Comparison of ENCODE assay signal across 16 cellular contexts in genomic region chr13:44128522-44128921, GRCh38.
DNase-seq lines count a peak whose midpoint lies in the region; ATAC-seq and TF ChIP-seq lines count a peak whose summit lies in the region.
"Had no signal": no experiment of that assay in that cellular context is flagged by ENCODE, and none has a peak within 500 bp of the region (broad histone marks: within the 10 kb centered on the region; RNA-seq: fewer than 3 reads in every experiment).

No MANE protein-coding gene starts in this region.

- dilution Hi-C loops in IMR-90 (cut with HindIII; ENCODE audit: low sequenced_read_pairs, unreplicated experiment): no loop called here

- in situ Hi-C loops in IMR-90 (cut with MboI; ENCODE audit: low sequenced_read_pairs): no loop called here

- ATAC-seq in IMR-90 (ENCODE audit: low read depth): peak; percentile 57
- no peak for ATAC-seq in stimulated activated naive CD8-positive, alpha-beta T cell treated with anti-CD3 and anti-CD28 coated beads, Interleukin-15, Interleukin-2, amounts not matched to agents 100 U/mL and 50 U/mL, for 24 hours
- ATAC-seq: activated naive CD4-positive, alpha-beta T cell treated with anti-CD3 and anti-CD28 coated beads, Interleukin-2, amount 50 U/mL, for 72 hours had no signal

- no peak overlapping the region for H3K4me3 Mint-ChIP-seq in type B pancreatic cell
- H3K4me3 Mint-ChIP-seq: activated CD4-positive, alpha-beta T cell treated with anti-CD3 and anti-CD28 coated beads, Interleukin-2, amount 10 ng/mL, durations not matched to agents 24 days and 14 days had no signal

- no CpG with 5 or more reads among the region's 7 CpGs for WGBS in IMR-90 (ENCODE audit: extremely low coverage in 2 of 2, insufficient read length in 1 of 2), 2 experiments
- WGBS in esophagus muscularis mucosa: 55% methylated on average over 7 of the region's 7 CpGs

- TF ChIP-seq CTCF in AG04450 (IDR thresholded peaks at IDR 0.05; ENCODE audit: low read depth, low read length) (peak; percentile 18; the same call in 1 of the 2 replicates), IMR-90 (conservative IDR thresholded peaks at IDR 0.05; ENCODE audit: low read depth, low read length) (no peak), esophagus muscularis mucosa (IDR thresholded peaks at IDR 0.05) (peak in 2 of 3 experiments; percentile 27 to 44), type B pancreatic cell (conservative IDR thresholded peaks at IDR 0.05) (no peak)

- no peak overlapping the region for H4K5ac ChIP-seq in IMR-90 (ENCODE audit: low read depth, low read length)

- H2BK120ac ChIP-seq in IMR-90 (ENCODE audit: low read depth, low read length): no peak overlapping the region

- H3K9me1 ChIP-seq in IMR-90 (ENCODE audit: insufficient read depth, low read length): peaks cover 24% of the 10 kb centered on the region

- POLR2A ChIA-PET in AG04450 (lab: Yijun Ruan, JAX): no interaction called here
- POLR2A ChIA-PET in IMR-90 (lab: Charles Lee; ENCODE audit: unreplicated experiment): no interaction called here

- TF ChIP-seq RAD21 in IMR-90 (IDR thresholded peaks at IDR 0.05; ENCODE audit: low read length): no peak; the same call in 1 of the 2 replicates

- H2AFZ ChIP-seq in IMR-90 (replicated peaks; ENCODE audit: low read length, poor library complexity): no peak overlapping the region

- H3K36me3 ChIP-seq in IMR-90 (ENCODE audit: control insufficient read depth, insufficient read depth, low read length): no peaks in the 10 kb centered on the region
- no peaks in the 10 kb centered on the region for H3K36me3 ChIP-seq in esophagus muscularis mucosa

- H3K4me2 ChIP-seq in IMR-90 (ENCODE audit: low read depth, low read length): no peak overlapping the region

- no peak overlapping the region for H2AK9ac ChIP-seq in IMR-90 (replicated peaks; ENCODE audit: low read depth, low read length, poor library complexity)

- H4K91ac ChIP-seq in IMR-90 (ENCODE audit: insufficient read depth, low read depth, low read length): no peak overlapping the region

- no peaks in the 10 kb centered on the region for H3K9me3 Mint-ChIP-seq in type B pancreatic cell
- H3K9me3 Mint-ChIP-seq: activated CD4-positive, alpha-beta T cell treated with anti-CD3 and anti-CD28 coated beads, Interleukin-2, amount 10 ng/mL, durations not matched to agents 24 days and 14 days had no signal

- H3K4me1 ChIP-seq in IMR-90 (ENCODE audit: control insufficient read depth, insufficient read depth, low read length): peaks cover 19% of the 10 kb centered on the region
- peaks cover 3 to 16% (median 13%) of the 10 kb centered on the region in 4 donors for H3K4me1 ChIP-seq in esophagus muscularis mucosa

- H3K27ac ChIP-seq in AG04450 (ENCODE audit: low read depth, low read length) (no peak overlapping the region), IMR-90 (ENCODE audit: insufficient read depth, low read length) (no peak overlapping the region), esophagus muscularis mucosa (replicated peaks in 1 of 4) (peak overlapping the region; percentile 54 to 66 (median 59))

- intact Hi-C loops in IMR-90 (cut with micrococcal nuclease) (loop anchor here (5.0 kb wide), 1 partner anchor 76 kb away; no protein-coding TSS in a partner anchor), esophagus muscularis mucosa (cut with DNase I) (loop anchor here (5.0 kb wide), 1 partner anchor 76 kb away; no protein-coding TSS in a partner anchor)

- H3K4me1 Mint-ChIP-seq in type B pancreatic cell (ENCODE audit: unreplicated experiment): no peaks in the 10 kb centered on the region
- H3K4me1 Mint-ChIP-seq: activated CD4-positive, alpha-beta T cell treated with anti-CD3 and anti-CD28 coated beads, Interleukin-2, amount 10 ng/mL, durations not matched to agents 24 days and 14 days had no signal

- DNase-seq in AG04450 (ENCODE audit: low read depth, low spot score) (no peak), IMR-90 (peak; percentile 65), esophagus muscularis mucosa (ENCODE audit: extremely low spot score) (no peak), myocyte (ENCODE audit: low read depth) (peak; percentile 90), NCI-H2107 (lab: John Stamatoyannopoulos, UW) (no peak), AML-193 (lab: John Stamatoyannopoulos, UW) (no peak), type B pancreatic cell (ENCODE audit: extremely low spot score, unreplicated experiment) (no peak)
- DNase-seq in stimulated activated naive CD8-positive, alpha-beta T cell treated with anti-CD3 and anti-CD28 coated beads, Interleukin-15, Interleukin-2, amounts not matched to agents 100 U/mL and 50 U/mL, for 24 hours: no peak
- DNase-seq: activated CD4-positive, alpha-beta T cell treated with anti-CD3 and anti-CD28 coated beads, Interleukin-2, amount 10 ng/mL, durations not matched to agents 24 days and 14 days; effector CD4-positive, alpha-beta T cell; NCI-H1436 treated with DMSO at 0.1 percent for 48 hours; NCI-H2227 treated with DMSO at 0.1 percent for 48 hours; SIG-M5; stimulated activated CD4-positive, alpha-beta T cell treated with anti-CD3 and anti-CD28 coated beads, Interleukin-4, amount 100 ng/mL, for 24 hours; T-helper 9 cell had no signal

- no peak for TF ChIP-seq EP300 in esophagus muscularis mucosa (IDR thresholded peaks at IDR 0.05)

- no peak overlapping the region for H3K56ac ChIP-seq in IMR-90 (ENCODE audit: extremely low read depth, insufficient read depth, low read length)

- peak overlapping the region in 1 of 2 experiments; percentile 34; a peak in 1 of 4 replicates for H4K8ac ChIP-seq in IMR-90 (ENCODE audit: low read depth in 2 of 2, low read length in 2 of 2)

- no peak overlapping the region; the same call in 1 of the 2 replicates for H2BK20ac ChIP-seq in IMR-90 (ENCODE audit: low read depth, low read length)

- no peak overlapping the region for H2BK5ac ChIP-seq in IMR-90 (ENCODE audit: low read depth, low read length, poor library complexity, severe bottlenecking)

- CTCF ChIA-PET in AG04450 (lab: Charles Lee) (no interaction called here), IMR-90 (lab: Yijun Ruan, JAX) (no interaction called here)

- 0 out of 2 replicates have a peak overlapping the region, but pooled peaks have one; percentile 32 for H3K4ac ChIP-seq in IMR-90 (ENCODE audit: low read depth, low read length)

- H3K9ac ChIP-seq in IMR-90 (ENCODE audit: low read depth, low read length): no peak overlapping the region

- no peak overlapping the region for H3K18ac ChIP-seq in IMR-90 (ENCODE audit: low read depth, low read length)

- no peak overlapping the region for H3K27ac Mint-ChIP-seq in type B pancreatic cell
- H3K27ac Mint-ChIP-seq: activated CD4-positive, alpha-beta T cell treated with anti-CD3 and anti-CD28 coated beads, Interleukin-2, amount 10 ng/mL, durations not matched to agents 24 days and 14 days; activated naive CD4-positive, alpha-beta T cell treated with anti-CD3 and anti-CD28 coated beads, Interleukin-2, amount 50 U/mL, for 72 hours had no signal

- TF ChIP-seq POLR2A in IMR-90 (IDR thresholded peaks at IDR 0.05; ENCODE audit: low read depth, low read length) (no peak), esophagus muscularis mucosa (IDR thresholded peaks at IDR 0.05; ENCODE audit: low read depth) (no peak)

- H2BK15ac ChIP-seq in IMR-90 (ENCODE audit: low read depth, low read length): no peak overlapping the region

- H3K4me3 ChIP-seq in AG04450 (ENCODE audit: low read depth, low read length) (no peak overlapping the region), IMR-90 (ENCODE audit: insufficient read depth, low read depth, low read length) (no peak overlapping the region), esophagus muscularis mucosa (no peak overlapping the region)

- H3K9me3 ChIP-seq in AG04450 (ENCODE audit: control insufficient read depth, insufficient read depth, low read length): no peaks in the 10 kb centered on the region
- H3K9me3 ChIP-seq in IMR-90 (ENCODE audit: control insufficient read depth, insufficient read depth, low read length): no peaks in the 10 kb centered on the region
- H3K9me3 ChIP-seq in esophagus muscularis mucosa: no peaks in the 10 kb centered on the region

- no peak overlapping the region for H3K23ac ChIP-seq in IMR-90 (ENCODE audit: low read depth, low read length)

- H3K14ac ChIP-seq in IMR-90 (replicated peaks; ENCODE audit: low read depth, low read length): no peak overlapping the region

- H3K27me3 ChIP-seq in AG04450 (ENCODE audit: control insufficient read depth, insufficient read depth, low read length): no peaks in the 10 kb centered on the region
- H3K27me3 ChIP-seq in IMR-90 (ENCODE audit: control insufficient read depth, insufficient read depth, low read length): no peaks in the 10 kb centered on the region
- H3K27me3 ChIP-seq in esophagus muscularis mucosa: no peaks in the 10 kb centered on the region

- BruUV-seq in IMR-90 (replicated peaks; lab: Mats Ljungman, UMichigan): no TSS peak

- no peaks in the 10 kb centered on the region for H3K36me3 Mint-ChIP-seq in type B pancreatic cell

- H3K27me3 Mint-ChIP-seq in type B pancreatic cell: peaks cover 3% of the 10 kb centered on the region

- H2AK5ac ChIP-seq in IMR-90 (ENCODE audit: low read depth, low read length): peak overlapping the region; percentile 9; the same call in 1 of the 2 replicates

- H3K79me1 ChIP-seq in IMR-90 (ENCODE audit: low read depth in 1 of 2, low read length in 2 of 2): no peaks in the 10 kb centered on the region

- no peaks in the 10 kb centered on the region for H4K20me1 ChIP-seq in IMR-90 (ENCODE audit: insufficient read depth, low read length)

TF ChIP-seq in IMR-90, 13 proteins besides CTCF, POLR2A, EP300 and RAD21 (continues in another document):
- no peak for TF ChIP-seq CEBPB (IDR thresholded peaks at IDR 0.05; ENCODE audit: low read depth, low read length)
- no peak for TF ChIP-seq CHD1 (IDR thresholded peaks at IDR 0.05; ENCODE audit: low read depth, low read length)
- TF ChIP-seq FOS (IDR thresholded peaks at IDR 0.05; ENCODE audit: low read depth, low read length): peak; percentile 6; the same call in 1 of the 2 replicates
- no peak for TF ChIP-seq MAFK (IDR thresholded peaks at IDR 0.05; ENCODE audit: low read depth, low read length)
- no peak for TF ChIP-seq MXI1 (IDR thresholded peaks at IDR 0.05; ENCODE audit: borderline replicate concordance, low read depth, low read length)
- TF ChIP-seq ELK1 (IDR thresholded peaks at IDR 0.05; ENCODE audit: borderline replicate concordance, low read depth, low read length): no peak

Comparison
In these comparisons a context has a peak if more than half of its experiments do, and no peak if none do; other contexts are left out.
1. DNase-seq: peak in IMR-90 (single experiment) and myocyte (single experiment); none in AG04450 (single experiment), esophagus muscularis mucosa (single experiment), stimulated activated naive CD8-positive, alpha-beta T cell treated with anti-CD3 and anti-CD28 coated beads, Interleukin-15, Interleukin-2, amounts not matched to agents 100 U/mL and 50 U/mL, for 24 hours (single experiment), NCI-H2107 (single experiment), AML-193 (0 of 2) and type B pancreatic cell (single experiment).
2. H3K27ac ChIP-seq: peak in esophagus muscularis mucosa (4 of 4); none in AG04450 (single experiment) and IMR-90 (single experiment).
3. CTCF ChIP-seq: peak in AG04450 (single experiment) and esophagus muscularis mucosa (2 of 3); none in IMR-90 (single experiment) and type B pancreatic cell (single experiment).